1 cellular context compared by ENCODE assay signal in the genomic region with DNA sequence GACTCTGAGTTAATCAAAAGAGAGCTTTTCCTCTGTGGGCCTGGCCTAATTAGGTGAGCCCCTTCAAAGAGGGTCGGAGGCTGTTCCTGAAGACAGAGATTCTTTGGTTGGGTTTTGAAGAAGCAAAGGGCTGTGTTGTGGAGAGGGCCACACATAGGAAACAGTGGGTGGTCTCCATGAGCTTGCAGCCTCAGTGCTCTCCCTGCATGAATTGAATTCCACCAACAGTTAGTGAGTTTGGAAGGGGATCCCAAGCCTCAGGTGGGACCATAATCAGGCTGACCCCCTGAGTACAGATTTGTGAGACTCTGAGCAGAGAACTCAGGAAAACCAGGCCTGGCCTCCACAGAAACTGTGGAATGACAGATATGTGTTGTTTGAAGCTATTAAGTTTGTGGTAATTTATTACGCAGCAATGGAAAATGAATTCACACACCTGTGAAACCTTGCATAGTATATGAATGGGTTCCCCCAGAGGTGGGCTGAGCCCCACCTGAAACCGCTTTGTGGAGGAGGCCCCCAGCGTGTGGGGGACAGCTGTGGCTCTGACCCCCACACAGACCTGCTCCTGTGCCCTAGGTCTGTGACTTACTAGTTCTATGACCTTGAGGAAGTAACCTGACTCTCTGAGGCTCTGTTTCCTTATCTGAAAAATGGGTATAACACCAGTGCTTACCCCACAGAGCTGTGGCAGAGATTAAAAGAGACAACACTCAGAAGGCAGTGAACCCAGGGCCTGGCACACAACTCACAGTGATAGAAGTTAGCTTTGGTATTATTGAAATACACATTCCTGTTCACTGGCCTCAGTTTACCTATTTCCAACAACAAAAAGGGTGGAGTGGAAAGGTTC.
TF ChIP-seq lines count a peak whose summit lies in the region.

No MANE protein-coding gene starts in this region.

TF ChIP-seq in liver, 16 proteins besides CTCF, POLR2A, EP300 and RAD21:
- no peak for TF ChIP-seq JUND (IDR thresholded peaks at IDR 0.05)
- no peak for TF ChIP-seq HNF4G (IDR thresholded peaks at IDR 0.05)
- TF ChIP-seq SP1 (IDR thresholded peaks at IDR 0.05): no peak
- no peak for TF ChIP-seq HNF4A (conservative IDR thresholded peaks at IDR 0.05)
- no peak for TF ChIP-seq GABPA (IDR thresholded peaks at IDR 0.05 in 1 of 2, conservative IDR thresholded peaks at IDR 0.05 in 1 of 2)
- no peak for TF ChIP-seq FOXA1 (IDR thresholded peaks at IDR 0.05)
- TF ChIP-seq, protein P1, sequence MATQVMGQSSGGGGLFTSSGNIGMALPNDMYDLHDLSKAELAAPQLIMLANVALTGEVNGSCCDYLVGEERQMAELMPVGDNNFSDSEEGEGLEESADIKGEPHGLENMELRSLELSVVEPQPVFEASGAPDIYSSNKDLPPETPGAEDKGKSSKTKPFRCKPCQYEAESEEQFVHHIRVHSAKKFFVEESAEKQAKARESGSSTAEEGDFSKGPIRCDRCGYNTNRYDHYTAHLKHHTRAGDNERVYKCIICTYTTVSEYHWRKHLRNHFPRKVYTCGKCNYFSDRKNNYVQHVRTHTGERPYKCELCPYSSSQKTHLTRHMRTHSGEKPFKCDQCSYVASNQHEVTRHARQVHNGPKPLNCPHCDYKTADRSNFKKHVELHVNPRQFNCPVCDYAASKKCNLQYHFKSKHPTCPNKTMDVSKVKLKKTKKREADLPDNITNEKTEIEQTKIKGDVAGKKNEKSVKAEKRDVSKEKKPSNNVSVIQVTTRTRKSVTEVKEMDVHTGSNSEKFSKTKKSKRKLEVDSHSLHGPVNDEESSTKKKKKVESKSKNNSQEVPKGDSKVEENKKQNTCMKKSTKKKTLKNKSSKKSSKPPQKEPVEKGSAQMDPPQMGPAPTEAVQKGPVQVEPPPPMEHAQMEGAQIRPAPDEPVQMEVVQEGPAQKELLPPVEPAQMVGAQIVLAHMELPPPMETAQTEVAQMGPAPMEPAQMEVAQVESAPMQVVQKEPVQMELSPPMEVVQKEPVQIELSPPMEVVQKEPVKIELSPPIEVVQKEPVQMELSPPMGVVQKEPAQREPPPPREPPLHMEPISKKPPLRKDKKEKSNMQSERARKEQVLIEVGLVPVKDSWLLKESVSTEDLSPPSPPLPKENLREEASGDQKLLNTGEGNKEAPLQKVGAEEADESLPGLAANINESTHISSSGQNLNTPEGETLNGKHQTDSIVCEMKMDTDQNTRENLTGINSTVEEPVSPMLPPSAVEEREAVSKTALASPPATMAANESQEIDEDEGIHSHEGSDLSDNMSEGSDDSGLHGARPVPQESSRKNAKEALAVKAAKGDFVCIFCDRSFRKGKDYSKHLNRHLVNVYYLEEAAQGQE (IDR thresholded peaks at IDR 0.05): no peak
- TF ChIP-seq, protein P2, sequence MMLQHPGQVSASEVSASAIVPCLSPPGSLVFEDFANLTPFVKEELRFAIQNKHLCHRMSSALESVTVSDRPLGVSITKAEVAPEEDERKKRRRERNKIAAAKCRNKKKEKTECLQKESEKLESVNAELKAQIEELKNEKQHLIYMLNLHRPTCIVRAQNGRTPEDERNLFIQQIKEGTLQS (IDR thresholded peaks at IDR 0.05): no peak
- no peak for TF ChIP-seq FOXA2 (IDR thresholded peaks at IDR 0.05)
- TF ChIP-seq, protein P3, sequence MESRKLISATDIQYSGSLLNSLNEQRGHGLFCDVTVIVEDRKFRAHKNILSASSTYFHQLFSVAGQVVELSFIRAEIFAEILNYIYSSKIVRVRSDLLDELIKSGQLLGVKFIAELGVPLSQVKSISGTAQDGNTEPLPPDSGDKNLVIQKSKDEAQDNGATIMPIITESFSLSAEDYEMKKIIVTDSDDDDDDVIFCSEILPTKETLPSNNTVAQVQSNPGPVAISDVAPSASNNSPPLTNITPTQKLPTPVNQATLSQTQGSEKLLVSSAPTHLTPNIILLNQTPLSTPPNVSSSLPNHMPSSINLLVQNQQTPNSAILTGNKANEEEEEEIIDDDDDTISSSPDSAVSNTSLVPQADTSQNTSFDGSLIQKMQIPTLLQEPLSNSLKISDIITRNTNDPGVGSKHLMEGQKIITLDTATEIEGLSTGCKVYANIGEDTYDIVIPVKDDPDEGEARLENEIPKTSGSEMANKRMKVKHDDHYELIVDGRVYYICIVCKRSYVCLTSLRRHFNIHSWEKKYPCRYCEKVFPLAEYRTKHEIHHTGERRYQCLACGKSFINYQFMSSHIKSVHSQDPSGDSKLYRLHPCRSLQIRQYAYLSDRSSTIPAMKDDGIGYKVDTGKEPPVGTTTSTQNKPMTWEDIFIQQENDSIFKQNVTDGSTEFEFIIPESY (IDR thresholded peaks at IDR 0.05): no peak
- no peak for TF ChIP-seq YY1 (IDR thresholded peaks at IDR 0.05)
- TF ChIP-seq NR2F2 (IDR thresholded peaks at IDR 0.05): no peak
- TF ChIP-seq EGR1 (IDR thresholded peaks at IDR 0.05; ENCODE audit: low read depth in 2 of 2): no peak
- TF ChIP-seq TAF1 (conservative IDR thresholded peaks at IDR 0.05): no peak
- TF ChIP-seq, protein P4, sequence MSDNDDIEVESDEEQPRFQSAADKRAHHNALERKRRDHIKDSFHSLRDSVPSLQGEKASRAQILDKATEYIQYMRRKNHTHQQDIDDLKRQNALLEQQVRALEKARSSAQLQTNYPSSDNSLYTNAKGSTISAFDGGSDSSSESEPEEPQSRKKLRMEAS (IDR thresholded peaks at IDR 0.05): no peak
